10 cellular contexts compared by ENCODE assay signal in the genomic region with DNA sequence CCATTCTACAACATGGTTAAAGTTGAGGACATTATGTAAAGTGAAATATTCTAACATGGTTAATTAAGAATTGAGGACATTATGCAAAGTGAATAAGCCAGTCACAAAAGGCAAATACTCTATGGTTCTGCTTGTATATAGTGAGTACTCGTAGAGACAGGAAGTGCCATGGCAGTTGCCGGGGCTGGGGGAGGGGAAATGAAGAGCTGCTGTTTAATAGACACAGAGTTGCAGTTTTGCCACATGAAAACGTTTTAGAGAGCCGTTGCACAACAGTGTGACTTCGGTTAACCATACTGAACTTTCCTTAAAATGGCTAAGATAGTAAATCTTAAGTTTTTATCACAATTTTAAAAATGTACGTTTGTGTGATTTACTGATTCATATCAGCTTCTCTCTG.
A peak's percentile ranks its signal among the peaks of the same experiment; 100 is the strongest.
DNase-seq lines count a peak whose midpoint lies in the region; ATAC-seq lines count a peak whose summit lies in the region.
"Had no signal": no experiment of that assay in that cellular context is flagged by ENCODE, and none has a peak within 500 bp of the region (broad histone marks: within the 10 kb centered on the region; RNA-seq: fewer than 3 reads in every experiment).

No MANE protein-coding gene starts in this region.

- peaks cover 0 to 5% (median 0%) of the 10 kb centered on the region in 8 donors for H3K9me3 Mint-ChIP-seq in CD4-positive, alpha-beta memory T cell
- H3K9me3 Mint-ChIP-seq in activated T-helper 1 cell treated with anti-CD3 and anti-CD28 coated beads, Interleukin-12 subunit alpha, Interleukin-12 subunit beta, Interleukin-2, Interleukin-4 antibody, amounts not matched to agents 30 ng/mL and 10 ng/mL and 1 ng/mL, durations not matched to agents 14 hours and 24 hours and 36 hours, result peaks cover 11% of the 10 kb centered on the region

- H3K36me3 ChIP-seq in CD4-positive, alpha-beta memory T cell (ENCODE audit: insufficient read depth, low read length), result no peaks in the 10 kb centered on the region
- no peaks in the 10 kb centered on the region for H3K36me3 ChIP-seq in H7 (replicated peaks; ENCODE audit: control insufficient read depth, insufficient read depth, low read length)

- peak overlapping the region; percentile 34 to 85 (median 58) for H3K4me3 Mint-ChIP-seq in CD4-positive, alpha-beta memory T cell
- H3K4me3 Mint-ChIP-seq in activated T-helper 1 cell treated with anti-CD3 and anti-CD28 coated beads, Interleukin-12 subunit alpha, Interleukin-12 subunit beta, Interleukin-2, Interleukin-4 antibody, amounts not matched to agents 30 ng/mL and 10 ng/mL and 1 ng/mL, durations not matched to agents 14 hours and 24 hours and 36 hours, result peak overlapping the region; percentile 62

- no peaks in the 10 kb centered on the region for H3K36me3 Mint-ChIP-seq in CD4-positive, alpha-beta memory T cell
- H3K36me3 Mint-ChIP-seq in activated T-helper 1 cell treated with anti-CD3 and anti-CD28 coated beads, Interleukin-12 subunit alpha, Interleukin-12 subunit beta, Interleukin-2, Interleukin-4 antibody, amounts not matched to agents 30 ng/mL and 10 ng/mL and 1 ng/mL, durations not matched to agents 14 hours and 24 hours and 36 hours (ENCODE audit: low read depth), result peaks cover 9% of the 10 kb centered on the region

- peak; percentile 63 to 84 (median 73) for DNase-seq in CD4-positive, alpha-beta memory T cell
- DNase-seq in T follicular helper cell (ENCODE audit: low read depth), result peak; percentile 66
- peak; percentile 44 for DNase-seq in activated T-helper 1 cell treated with anti-CD3 and anti-CD28 coated beads, Interleukin-12 subunit alpha, Interleukin-12 subunit beta, Interleukin-2, Interleukin-4 antibody, amounts not matched to agents 30 ng/mL and 10 ng/mL and 1 ng/mL, durations not matched to agents 14 hours and 24 hours and 36 hours (ENCODE audit: low spot score)
- DNase-seq in stimulated activated CD4-positive, alpha-beta T cell treated with anti-CD3 and anti-CD28 coated beads, Interleukin-1b, Interleukin-23, amount 100 ng/mL, for 24 hours (ENCODE audit: low read depth in 4 of 4, low spot score in 1 of 4), result peak; percentile 13 to 28 (median 26)
- DNase-seq in H7, result no peak
- DNase-seq in substantia nigra (lab: John Stamatoyannopoulos, UW), result no peak

- H3K27me3 Mint-ChIP-seq in CD4-positive, alpha-beta memory T cell, result no peaks in the 10 kb centered on the region
- peaks cover 2% of the 10 kb centered on the region for H3K27me3 Mint-ChIP-seq in activated T-helper 1 cell treated with anti-CD3 and anti-CD28 coated beads, Interleukin-12 subunit alpha, Interleukin-12 subunit beta, Interleukin-2, Interleukin-4 antibody, amounts not matched to agents 30 ng/mL and 10 ng/mL and 1 ng/mL, durations not matched to agents 14 hours and 24 hours and 36 hours (ENCODE audit: insufficient read depth)

- H3K4me1 Mint-ChIP-seq in CD4-positive, alpha-beta memory T cell, result peaks cover 37 to 69% (median 54%) of the 10 kb centered on the region in 4 donors
- peaks cover 67% of the 10 kb centered on the region for H3K4me1 Mint-ChIP-seq in activated T-helper 1 cell treated with anti-CD3 and anti-CD28 coated beads, Interleukin-12 subunit alpha, Interleukin-12 subunit beta, Interleukin-2, Interleukin-4 antibody, amounts not matched to agents 30 ng/mL and 10 ng/mL and 1 ng/mL, durations not matched to agents 14 hours and 24 hours and 36 hours (ENCODE audit: low read depth)

- peaks cover 49% of the 10 kb centered on the region for H3K4me1 ChIP-seq in CD4-positive, alpha-beta memory T cell (ENCODE audit: insufficient read depth, low read length)

- H3K27me3 ChIP-seq in CD4-positive, alpha-beta memory T cell (ENCODE audit: insufficient read depth, low read length), result no peaks in the 10 kb centered on the region
- no peaks in the 10 kb centered on the region for H3K27me3 ChIP-seq in H7 (ENCODE audit: control insufficient read depth, insufficient read depth, low read length)

- H3K27ac ChIP-seq in CD4-positive, alpha-beta memory T cell (ENCODE audit: low read depth, low read length), result peak overlapping the region; percentile 44
- no peak overlapping the region for H3K27ac ChIP-seq in substantia nigra (ENCODE audit: low read depth, low read length, poor library complexity, severe bottlenecking)
- H3K27ac ChIP-seq: C4-2B had no signal

- intact Hi-C loops in CD4-positive, alpha-beta memory T cell (cut with micrococcal nuclease), result loop anchor here (1.0 kb wide), 2 partner anchors 26 to 28 kb away; no protein-coding TSS in a partner anchor
- intact Hi-C loops in activated T-helper 1 cell treated with anti-CD3 and anti-CD28 coated beads, Interleukin-12 subunit alpha, Interleukin-12 subunit beta, Interleukin-2, Interleukin-4 antibody, amounts not matched to agents 30 ng/mL and 10 ng/mL and 1 ng/mL, durations not matched to agents 14 hours and 24 hours and 36 hours (cut with micrococcal nuclease), result loop anchor here (1.0 to 5.0 kb wide), 2 partner anchors 26 to 113 kb away; no protein-coding TSS in a partner anchor

- peak overlapping the region; percentile 67 to 91 (median 84) for H3K27ac Mint-ChIP-seq in CD4-positive, alpha-beta memory T cell
- peak overlapping the region; percentile 87 for H3K27ac Mint-ChIP-seq in activated T-helper 1 cell treated with anti-CD3 and anti-CD28 coated beads, Interleukin-12 subunit alpha, Interleukin-12 subunit beta, Interleukin-2, Interleukin-4 antibody, amounts not matched to agents 30 ng/mL and 10 ng/mL and 1 ng/mL, durations not matched to agents 14 hours and 24 hours and 36 hours

- CTCF ChIA-PET in CD4-positive, alpha-beta memory T cell (lab: Charles Lee; ENCODE audit: partially characterized antibody), result interaction anchor here (0.6 kb wide), 1 partner anchor 162 kb away, joined by 3 read pairs; no protein-coding TSS in a partner anchor

- no peak overlapping the region for H3K4me3 ChIP-seq in CD4-positive, alpha-beta memory T cell (ENCODE audit: low read length in 2 of 2)
- no peak overlapping the region for H3K4me3 ChIP-seq in H7 (ENCODE audit: insufficient read depth, low read depth, low read length)

- no peak for ATAC-seq in GM18520 (IDR thresholded peaks at IDR 0.05; ENCODE audit: unreplicated experiment)
- ATAC-seq in GM21360 (IDR thresholded peaks at IDR 0.05; ENCODE audit: unreplicated experiment), result no peak
- ATAC-seq: right cardiac atrium had no signal

- POLR2A ChIA-PET in CD4-positive, alpha-beta memory T cell (lab: Charles Lee; ENCODE audit: partially characterized antibody), result interaction anchor here (0.8 to 2.1 kb wide), 7 partner anchors 12 to 96 kb away, joined by 3 to 11 read pairs (median 3); no protein-coding TSS in a partner anchor

- no peaks in the 10 kb centered on the region for H3K9me3 ChIP-seq in CD4-positive, alpha-beta memory T cell (ENCODE audit: control insufficient read depth in 1 of 2, low read length in 2 of 2)

Comparison
In these comparisons a context has a peak if more than half of its experiments do, and no peak if none do; other contexts are left out.
1. DNase-seq: peak in CD4-positive, alpha-beta memory T cell (5 of 5), T follicular helper cell (single experiment), activated T-helper 1 cell treated with anti-CD3 and anti-CD28 coated beads, Interleukin-12 subunit alpha, Interleukin-12 subunit beta, Interleukin-2, Interleukin-4 antibody, amounts not matched to agents 30 ng/mL and 10 ng/mL and 1 ng/mL, durations not matched to agents 14 hours and 24 hours and 36 hours (single experiment) and stimulated activated CD4-positive, alpha-beta T cell treated with anti-CD3 and anti-CD28 coated beads, Interleukin-1b, Interleukin-23, amount 100 ng/mL, for 24 hours (4 of 4); none in H7 (single experiment) and substantia nigra (0 of 49).